ENCODE assay signal across 15 cellular contexts in genomic region chr5:38879091-38879460, GRCh38. TPM values are rescaled to one million over a fixed set of nuclear protein-coding genes. Genes with fewer than 3 reads are reported as not detected.
DNase-seq lines count a peak whose midpoint lies in the region; ATAC-seq, FAIRE-seq and TF ChIP-seq lines count a peak whose summit lies in the region.
"Had no signal": no experiment of that assay in that cellular context is flagged by ENCODE, and none has a peak within 500 bp of the region (broad histone marks: within the 10 kb centered on the region; RNA-seq: fewer than 3 reads in every experiment).

No MANE protein-coding gene starts in this region.

- H3K27ac Mint-ChIP-seq in astrocyte (ENCODE audit: unreplicated experiment) (no peak overlapping the region), neural crest cell (ENCODE audit: unreplicated experiment) (peak overlapping the region; percentile 54)
- H3K27ac Mint-ChIP-seq: CD4-positive, CD25-positive, alpha-beta regulatory T cell; GM23338 had no signal

- no peak overlapping the region for H3K4me2 ChIP-seq in astrocyte (ENCODE audit: low read length)
- H3K4me2 ChIP-seq: GM23338 had no signal

- no peaks in the 10 kb centered on the region for H3K27me3 Mint-ChIP-seq in astrocyte (ENCODE audit: low read depth, unreplicated experiment)
- no peaks in the 10 kb centered on the region for H3K27me3 Mint-ChIP-seq in neural crest cell (ENCODE audit: low read depth)

- H3K36me3 Mint-ChIP-seq in astrocyte (ENCODE audit: low read depth, unreplicated experiment) (peaks cover 36% of the 10 kb centered on the region), neural crest cell (ENCODE audit: low read depth) (peaks cover 4% of the 10 kb centered on the region)
- H3K36me3 Mint-ChIP-seq: CD4-positive, CD25-positive, alpha-beta regulatory T cell had no signal

- TF ChIP-seq POLR2A in GM12891 (IDR thresholded peaks at IDR 0.05; ENCODE audit: low read depth, low read length): no peak

- H3K27ac ChIP-seq in astrocyte (ENCODE audit: low read depth, low read length): peak overlapping the region; percentile 48
- H3K27ac ChIP-seq: HL-60 had no signal

- ATAC-seq in HG02798 (IDR thresholded peaks at IDR 0.05; ENCODE audit: poor library complexity, unreplicated experiment) (peak; percentile 50), GM18867 (IDR thresholded peaks at IDR 0.05; ENCODE audit: unreplicated experiment) (no peak)
- ATAC-seq: GM23338, K562 had no signal

- H3K27me3 ChIP-seq in astrocyte (ENCODE audit: insufficient read depth, low read length): no peaks in the 10 kb centered on the region

- no peak overlapping the region for H2AFZ ChIP-seq in astrocyte (ENCODE audit: low read depth, low read length)
- H2AFZ ChIP-seq: GM23338 had no signal

- peaks cover 16% of the 10 kb centered on the region for H3K79me2 ChIP-seq in astrocyte (ENCODE audit: insufficient read depth, low read length)

- peaks cover 10% of the 10 kb centered on the region for H3K4me1 ChIP-seq in astrocyte (ENCODE audit: insufficient read depth, low read length)
- H3K4me1 ChIP-seq: HAP-1 had no signal

- FAIRE-seq in astrocyte (lab: Jason Lieb, UNC): no peak
- no peak for FAIRE-seq in GM12891 (lab: Jason Lieb, UNC)
- FAIRE-seq: G401.6, K562 had no signal

- TF ChIP-seq CTCF in GM12865 (IDR thresholded peaks at IDR 0.05; ENCODE audit: insufficient read depth, low read depth, low read length, missing control alignments) (no peak), astrocyte (IDR thresholded peaks at IDR 0.05; ENCODE audit: insufficient read depth, low read depth, low read length) (no peak), neural crest cell (conservative IDR thresholded peaks at IDR 0.05) (no peak)

- no peaks in the 10 kb centered on the region for H3K9me3 Mint-ChIP-seq in astrocyte (ENCODE audit: unreplicated experiment)
- peaks cover 11% of the 10 kb centered on the region for H3K9me3 Mint-ChIP-seq in neural crest cell
- H3K9me3 Mint-ChIP-seq: GM23338 had no signal

- H4K20me1 ChIP-seq in astrocyte (ENCODE audit: insufficient read depth, low read length): peaks cover 4% of the 10 kb centered on the region

- H3K9me3 ChIP-seq in astrocyte (ENCODE audit: insufficient read depth, low read depth, low read length): no peaks in the 10 kb centered on the region
- H3K9me3 ChIP-seq: HAP-1 had no signal

- H3K4me3 ChIP-seq in GM12865 (ENCODE audit: low read depth, low read length): no peak overlapping the region
- no peak overlapping the region for H3K4me3 ChIP-seq in astrocyte (ENCODE audit: insufficient read depth, low read depth, low read length)
- H3K4me3 ChIP-seq: GM23338, HAP-1, K562 had no signal

- H3K36me3 ChIP-seq in astrocyte (ENCODE audit: insufficient read depth, low read length): peaks cover 41% of the 10 kb centered on the region

- peak overlapping the region; percentile 41 for H3K9ac ChIP-seq in astrocyte (ENCODE audit: low read length)

- H3K4me1 Mint-ChIP-seq in astrocyte (ENCODE audit: low read depth, unreplicated experiment) (no peaks in the 10 kb centered on the region), neural crest cell (peaks cover 25% of the 10 kb centered on the region)
- H3K4me1 Mint-ChIP-seq: GM23338 had no signal

- no peak overlapping the region for H3K4me3 Mint-ChIP-seq in astrocyte (ENCODE audit: unreplicated experiment)
- no peak overlapping the region for H3K4me3 Mint-ChIP-seq in neural crest cell
- H3K4me3 Mint-ChIP-seq: CD4-positive, CD25-positive, alpha-beta regulatory T cell; GM23338 had no signal

- DNase-seq in GM12865 (ENCODE audit: low read depth) (peak; percentile 13), astrocyte (ENCODE audit: low read depth) (no peak), neural crest cell (ENCODE audit: low read depth, low spot score) (no peak), GM12891 (ENCODE audit: insufficient read length, low spot score) (no peak), EL (no peak)
- DNase-seq: CD4-positive, CD25-positive, alpha-beta regulatory T cell; DMS79; Karpas-422 had no signal

TF ChIP-seq in GM12891, 5 proteins besides CTCF, POLR2A, EP300 and RAD21:
- TF ChIP-seq POLR2AphosphoS5 (IDR thresholded peaks at IDR 0.05; ENCODE audit: low read depth, low read length) (no peak), PAX5 (IDR thresholded peaks at IDR 0.05; ENCODE audit: insufficient read depth, low read length, severe bottlenecking) (no peak), POU2F2 (IDR thresholded peaks at IDR 0.05; ENCODE audit: low read depth, low read length) (no peak), SPI1 (IDR thresholded peaks at IDR 0.05; ENCODE audit: low read depth, low read length) (no peak), TAF1 (IDR thresholded peaks at IDR 0.05; ENCODE audit: low read depth, low read length) (no peak)

RNA-seq across cellular contexts. Expression of gene OSMR, which starts 33.3 kb away (rescaled TPM):
- total RNA-seq in astrocyte: 38.6 and 39.2 TPM in 2 replicates
- 2.7 and 2.8 TPM in 2 replicates for total RNA-seq in neural crest cell
- 0.17 TPM for polyA plus RNA-seq in GM12891 (2012; ENCODE audit: low read depth, missing spikeins)
- total RNA-seq: CD4-positive, CD25-positive, alpha-beta regulatory T cell had no signal

Comparison
In these comparisons a context has a peak if more than half of its experiments do, and no peak if none do; other contexts are left out.
1. RNA of gene OSMR, which starts 33.3 kb away (total RNA-seq): 38.6 to 39.2 TPM in astrocyte; 2.7 to 2.8 TPM in neural crest cell; every median in the first group is over 10 times any median in the second.